Comparison of ENCODE assay signal across 1 cellular context in the genomic region with DNA sequence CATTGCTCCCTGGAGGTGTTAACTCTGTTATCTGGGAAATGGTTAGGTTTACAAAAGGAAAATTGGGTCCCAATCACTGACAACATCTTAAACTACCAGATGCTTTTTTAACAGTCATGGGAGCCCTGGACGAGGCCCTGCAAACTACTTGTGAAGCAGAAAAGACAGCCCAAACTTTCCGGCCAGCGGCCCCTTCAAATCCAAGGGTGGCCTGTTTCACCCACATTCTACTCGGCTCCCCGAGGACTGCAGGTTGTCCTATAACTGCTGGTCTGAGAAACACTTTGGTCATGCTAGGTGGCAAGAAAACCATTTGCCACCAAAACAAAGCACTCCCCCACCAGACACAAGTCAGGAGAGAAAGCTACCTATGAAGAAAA.
TF ChIP-seq lines count a peak whose summit lies in the region.

No MANE protein-coding gene starts in this region.

TF ChIP-seq in K562, 482 proteins besides CTCF, POLR2A, EP300 and RAD21:
- TF ChIP-seq NFRKB (IDR thresholded peaks at IDR 0.05; ENCODE audit: low read depth): 0 out of 2 replicates have a peak, but pooled peaks have one; percentile 4
- TF ChIP-seq, protein P1, sequence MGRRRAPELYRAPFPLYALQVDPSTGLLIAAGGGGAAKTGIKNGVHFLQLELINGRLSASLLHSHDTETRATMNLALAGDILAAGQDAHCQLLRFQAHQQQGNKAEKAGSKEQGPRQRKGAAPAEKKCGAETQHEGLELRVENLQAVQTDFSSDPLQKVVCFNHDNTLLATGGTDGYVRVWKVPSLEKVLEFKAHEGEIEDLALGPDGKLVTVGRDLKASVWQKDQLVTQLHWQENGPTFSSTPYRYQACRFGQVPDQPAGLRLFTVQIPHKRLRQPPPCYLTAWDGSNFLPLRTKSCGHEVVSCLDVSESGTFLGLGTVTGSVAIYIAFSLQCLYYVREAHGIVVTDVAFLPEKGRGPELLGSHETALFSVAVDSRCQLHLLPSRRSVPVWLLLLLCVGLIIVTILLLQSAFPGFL (CRISPR knock-in tag; IDR thresholded peaks at IDR 0.05): no peak
